In genomic region chr2:98912957-98913915, GRCh38 we compare ENCODE assay signal across 15 cellular contexts. TPM values are rescaled to one million over a fixed set of nuclear protein-coding genes. Genes with fewer than 3 reads are reported as not detected.
A peak's percentile ranks its signal among the peaks of the same experiment; 100 is the strongest.
DNase-seq lines count a peak whose midpoint lies in the region; ATAC-seq, FAIRE-seq and TF ChIP-seq lines count a peak whose summit lies in the region.
"Had no signal": no experiment of that assay in that cellular context is flagged by ENCODE, and none has a peak within 500 bp of the region (broad histone marks: within the 10 kb centered on the region; RNA-seq: fewer than 3 reads in every experiment).

No MANE protein-coding gene starts in this region.

- 3% methylated on average over 11 of the region's 11 CpGs for WGBS in K562 (ENCODE audit: insufficient coverage, low coverage, missing lambda C conversion rate)
- 47% methylated on average over 11 of the region's 11 CpGs for WGBS in HepG2 (ENCODE audit: low lambda C conversion rate)

- no peaks in the 10 kb centered on the region for H3K9me1 ChIP-seq in K562 (ENCODE audit: control insufficient read depth, insufficient read depth, low read length)

- POLR2A ChIA-PET in K562 (lab: Yijun Ruan, JAX): interaction anchor here (0.7 to 1.5 kb wide), 3 partner anchors 9 to 103 kb away, joined by 3 to 4 read pairs (median 4); no protein-coding TSS in a partner anchor
- POLR2A ChIA-PET in HepG2 (lab: Yijun Ruan, JAX): no interaction called here

- H3K4me3 Mint-ChIP-seq in HFFc6: no peak overlapping the region
- H3K4me3 Mint-ChIP-seq: activated B cell treated with CpG ODN at 0.5 μM for 24 hours; activated naive CD4-positive, alpha-beta T cell treated with anti-CD3 and anti-CD28 coated beads for 36 hours; CD8-positive, alpha-beta T cell; naive B cell had no signal

- peak overlapping the region; percentile 59 for H3K27ac Mint-ChIP-seq in HFFc6
- H3K27ac Mint-ChIP-seq: activated B cell treated with CpG ODN at 0.5 μM for 24 hours; activated naive CD4-positive, alpha-beta T cell treated with anti-CD3 and anti-CD28 coated beads for 36 hours; CD8-positive, alpha-beta T cell; naive B cell had no signal

- no peak for TF ChIP-seq EP300 in K562 (IDR thresholded peaks at IDR 0.05; ENCODE audit: low read length)
- no peak for TF ChIP-seq EP300 in HepG2 (IDR thresholded peaks at IDR 0.05; ENCODE audit: low read depth in 2 of 2, low read length in 2 of 2)
- no peak for TF ChIP-seq EP300 in HepG2 (CRISPR knock-in tag; IDR thresholded peaks at IDR 0.05; ENCODE audit: borderline replicate concordance)

- TF ChIP-seq RAD21 in K562 (CRISPR knock-in tag; conservative IDR thresholded peaks at IDR 0.05 in 1 of 2, IDR thresholded peaks at IDR 0.05 in 1 of 2) (no peak), HepG2 (CRISPR knock-in tag; IDR thresholded peaks at IDR 0.05) (no peak)

- in situ Hi-C loops in K562 (cut with MboI): no loop called here
- in situ Hi-C loops in HepG2 (cut with HindIII; ENCODE audit: extremely low pct_ligation_motif_present, low pct_unique_long_range_greater_than_20kb): no loop called here

- H3K27me3 ChIP-seq in ACC112 (ENCODE audit: insufficient read depth, low read length): no peaks in the 10 kb centered on the region
- peaks cover 2 to 49% of the 10 kb centered on the region in 2 experiments; a peak in 4 of 5 replicates for H3K27me3 ChIP-seq in K562 (ENCODE audit: control insufficient read depth in 2 of 2, insufficient read depth in 2 of 2, low read length in 2 of 2)
- peaks cover 4 to 49% of the 10 kb centered on the region in 2 experiments; a peak in 4 of 5 replicates for H3K27me3 ChIP-seq in HepG2 (ENCODE audit: control insufficient read depth in 1 of 2, insufficient read depth in 2 of 2, low read length in 2 of 2)
- H3K27me3 ChIP-seq: Peyer's patch had no signal

- H3K9me3 Mint-ChIP-seq in HFFc6: no peaks in the 10 kb centered on the region
- H3K9me3 Mint-ChIP-seq: activated B cell treated with CpG ODN at 0.5 μM for 24 hours; activated naive CD4-positive, alpha-beta T cell treated with anti-CD3 and anti-CD28 coated beads for 36 hours; CD8-positive, alpha-beta T cell had no signal

- H4K20me1 ChIP-seq in K562 (replicated peaks; ENCODE audit: control insufficient read depth, insufficient read depth, low read length) (0 out of 2 replicates have a peak, but pooled peaks cover 9% of the 10 kb centered on the region), HepG2 (ENCODE audit: insufficient read depth, low read length) (no peaks in the 10 kb centered on the region)

- TF ChIP-seq CTCF in HFFc6 (IDR thresholded peaks at IDR 0.05) (no peak), K562 (IDR thresholded peaks at IDR 0.05 in 2 of 3, conservative IDR thresholded peaks at IDR 0.05 in 1 of 3; ENCODE audit: insufficient read depth in 2 of 3, low read depth in 1 of 3, low read length in 3 of 3) (no peak), HepG2 (CRISPR knock-in tag; IDR thresholded peaks at IDR 0.05) (no peak)

- FAIRE-seq in K562 (lab: Jason Lieb, UNC): no peak
- no peak for FAIRE-seq in HepG2 (lab: Jason Lieb, UNC)

- H3K9ac ChIP-seq in K562 (ENCODE audit: insufficient read depth in 1 of 2, low read depth in 2 of 2, low read length in 2 of 2) (no peak overlapping the region), HepG2 (ENCODE audit: insufficient read depth, low read depth, low read length) (no peak overlapping the region)

- no peaks in the 10 kb centered on the region for H3K79me2 ChIP-seq in ACC112 (ENCODE audit: control insufficient read depth, insufficient read depth, low read length, unreplicated experiment)
- no peaks in the 10 kb centered on the region for H3K79me2 ChIP-seq in K562 (ENCODE audit: control insufficient read depth, insufficient read depth, low read length)
- no peaks in the 10 kb centered on the region for H3K79me2 ChIP-seq in HepG2 (ENCODE audit: insufficient read depth, low read length)

- H3K27ac ChIP-seq in ACC112 (ENCODE audit: low read depth, low read length) (peak overlapping the region; percentile 87), K562 (ENCODE audit: extremely low read depth, low read depth, low read length) (no peak overlapping the region), HepG2 (ENCODE audit: extremely low read length, insufficient read depth, low read length) (no peak overlapping the region)
- H3K27ac ChIP-seq: Peyer's patch had no signal

- H3K9me3 ChIP-seq in K562 (replicated peaks; ENCODE audit: control insufficient read depth, insufficient read depth, low read depth, low read length) (no peaks in the 10 kb centered on the region), HepG2 (ENCODE audit: low read length) (no peaks in the 10 kb centered on the region)
- H3K9me3 ChIP-seq: Peyer's patch had no signal

- H2AFZ ChIP-seq in ACC112 (ENCODE audit: low read length, unreplicated experiment) (no peak overlapping the region), K562 (ENCODE audit: low read depth, low read length) (no peak overlapping the region), HepG2 (ENCODE audit: low read length) (no peak overlapping the region)

- peaks cover 3% of the 10 kb centered on the region for H3K27me3 Mint-ChIP-seq in HFFc6 (ENCODE audit: insufficient read depth)

- BruUV-seq in K562 (replicated peaks; lab: Mats Ljungman, UMichigan) (no TSS peak), HepG2 (replicated peaks; lab: Mats Ljungman, UMichigan) (no TSS peak)

- no peaks in the 10 kb centered on the region for H3K36me3 Mint-ChIP-seq in HFFc6 (ENCODE audit: low read depth)
- H3K36me3 Mint-ChIP-seq: CD8-positive, alpha-beta T cell; naive B cell had no signal

- H3K4me2 ChIP-seq in K562 (ENCODE audit: insufficient read depth, low read length) (no peak overlapping the region), HepG2 (ENCODE audit: low read depth, low read length) (no peak overlapping the region)

- H3K4me1 ChIP-seq in ACC112 (ENCODE audit: control insufficient read depth, insufficient read depth, low read length, unreplicated experiment) (peaks cover 90% of the 10 kb centered on the region), K562 (replicated peaks in 1 of 2; ENCODE audit: control insufficient read depth in 2 of 2, insufficient read depth in 2 of 2, low read length in 2 of 2) (no peaks in the 10 kb centered on the region), HepG2 (ENCODE audit: insufficient read depth, low read length) (peaks cover 43% of the 10 kb centered on the region)

- TF ChIP-seq POLR2A in K562 (conservative IDR thresholded peaks at IDR 0.05): no peak
- no peak for TF ChIP-seq POLR2A in HepG2 (IDR thresholded peaks at IDR 0.05; ENCODE audit: insufficient read depth in 1 of 2, low read depth in 2 of 2, low read length in 2 of 2)

- no peak for ATAC-seq in K562
- no peak for ATAC-seq in HepG2
- no peak for ATAC-seq in GM21528 (IDR thresholded peaks at IDR 0.05; ENCODE audit: low FRiP score, unreplicated experiment)
- ATAC-seq in GM19328 (IDR thresholded peaks at IDR 0.05; ENCODE audit: unreplicated experiment): no peak
- ATAC-seq in GM18870 (IDR thresholded peaks at IDR 0.05; ENCODE audit: unreplicated experiment): no peak
- ATAC-seq: CD8-positive, alpha-beta T cell had no signal

- intact Hi-C loops in K562 (cut with micrococcal nuclease) (no loop called here), HepG2 (cut with micrococcal nuclease; ENCODE audit: unreplicated experiment) (no loop called here)

- no peak overlapping the region; the same call in 1 of the 2 replicates for H3K4me3 ChIP-seq in ACC112 (ENCODE audit: low read depth, low read length)
- no peak overlapping the region for H3K4me3 ChIP-seq in K562
- H3K4me3 ChIP-seq in HepG2 (replicated peaks in 1 of 3; ENCODE audit: insufficient read depth in 1 of 3, low read depth in 2 of 3, low read length in 3 of 3): no peak overlapping the region
- H3K4me3 ChIP-seq: Peyer's patch had no signal

- peaks cover 77% of the 10 kb centered on the region for H3K4me1 Mint-ChIP-seq in HFFc6 (ENCODE audit: low read depth)

- CTCF ChIA-PET in K562 (lab: Yijun Ruan, JAX; ENCODE audit: low intra/inter-chr PET ratio) (interaction anchor here (0.6 kb wide), 1 partner anchor 837 kb away, joined by 3 read pairs; no protein-coding TSS in a partner anchor), HepG2 (lab: Yijun Ruan, JAX; ENCODE audit: low intra/inter-chr PET ratio, low total read pairs) (no interaction called here)

- no peak for DNase-seq in HFFc6
- DNase-seq in K562 (ENCODE audit: extremely low read depth in 1 of 4, low spot score in 3 of 4): no peak
- DNase-seq in HepG2 (ENCODE audit: low spot score): no peak
- DNase-seq in OCI-M2 (lab: John Stamatoyannopoulos, UW; ENCODE audit: unreplicated experiment): no peak
- DNase-seq: activated B cell treated with CpG ODN at 0.5 μM for 24 hours; activated naive CD4-positive, alpha-beta T cell treated with anti-CD3 and anti-CD28 coated beads for 36 hours; effector memory CD4-positive, alpha-beta T cell; naive B cell; stimulated activated naive CD4-positive, alpha-beta T cell had no signal

- no peaks in the 10 kb centered on the region for H3K36me3 ChIP-seq in ACC112 (ENCODE audit: insufficient read depth, low read length)
- H3K36me3 ChIP-seq in K562 (ENCODE audit: control insufficient read depth, insufficient read depth, low read length): no peaks in the 10 kb centered on the region
- H3K36me3 ChIP-seq in HepG2 (replicated peaks in 1 of 2; ENCODE audit: control insufficient read depth in 1 of 2, insufficient read depth in 2 of 2, low read length in 2 of 2): no peaks in the 10 kb centered on the region
- H3K36me3 ChIP-seq: Peyer's patch had no signal

RNA-seq across cellular contexts. Expression of gene CRACDL, which starts 22.8 kb away (rescaled TPM):
- total RNA-seq in HFFc6 (2021; fragmentation: NEBNext Ultra II Directional; extraction: Animal tissue kit (Norgen Biotek cat#: 25700)): not detected
- total RNA-seq in K562 (2011; cell fraction: chromatin; rRNA removed; ENCODE audit: low replicate concordance): not detected in 2 replicates
- total RNA-seq in K562 (2011; cell fraction: nucleolus; rRNA removed): not detected in 2 replicates
- not detected in 2 replicates for total RNA-seq in K562 (2011; cell fraction: nucleoplasm; rRNA removed)
- total RNA-seq in K562 (2014; rRNA removed) (not detected in 2 replicates), K562 (2014; rRNA removed; fragmentation: Illumina TruSeq; extraction: Trizol) (not detected in 2 replicates), K562 (2015; rRNA removed; fragmentation: Illumina TruSeq; extraction: Trizol) (not detected in 2 replicates), K562 (2021) (not detected in 2 replicates), HepG2 (2016; rRNA removed; fragmentation: Illumina TruSeq; extraction: Trizol) (0.15 TPM in 1 of 2 replicates, not detected in the other)
- polyA plus RNA-seq in K562 (2011; rRNA removed) (not detected in 2 replicates), K562 (2014; fragmentation: Illumina TruSeq; extraction: Trizol) (not detected in 2 replicates), K562 (2014; fragmentation: Nextera tagmentation; extraction: Ambion mirVana) (not detected), K562 (2014; rRNA removed) (not detected in 2 replicates), HepG2 (2011; rRNA removed) (0.14 and 0.26 TPM in 2 replicates)
- not detected in 2 replicates for polyA plus RNA-seq in K562 (2011; cell fraction: cytosol; rRNA removed)
- polyA plus RNA-seq in K562 (2011; cell fraction: nucleus; rRNA removed): not detected in 2 replicates
- not detected in 2 replicates for polyA plus RNA-seq in K562 (2012)
- not detected in 2 replicates for polyA minus RNA-seq in K562 (2011; rRNA and poly(A)+ RNA removed)
- polyA minus RNA-seq in K562 (2011; cell fraction: cytosol; rRNA and poly(A)+ RNA removed): not detected in 2 replicates
- not detected in 2 replicates for polyA minus RNA-seq in K562 (2011; cell fraction: nucleus; rRNA and poly(A)+ RNA removed)
- total RNA-seq in HepG2 (2016; cell fraction: cytosol; rRNA removed; fragmentation: Illumina TruSeq; extraction: Trizol; ENCODE audit: low read depth): 0.09 TPM in 1 of 2 replicates, not detected in the other
- total RNA-seq in HepG2 (2016; cell fraction: insoluble cytoplasmic fraction; rRNA removed; fragmentation: Illumina TruSeq; extraction: Trizol): 0.13 and 0.16 TPM in 2 replicates
- 0.14 and 0.28 TPM in 2 replicates for total RNA-seq in HepG2 (2016; cell fraction: membrane; rRNA removed; fragmentation: Illumina TruSeq; extraction: Trizol)
- total RNA-seq in HepG2 (2016; cell fraction: nucleus; rRNA removed; fragmentation: Illumina TruSeq; extraction: Trizol): 0.16 and 0.19 TPM in 2 replicates
- polyA plus RNA-seq in HepG2 (2011; cell fraction: cytosol; rRNA removed): 0.08 and 0.11 TPM in 2 replicates
- 0.21 and 0.26 TPM in 2 replicates for polyA plus RNA-seq in HepG2 (2011; cell fraction: nucleus; rRNA removed)
- polyA plus RNA-seq in HepG2 (2012): 0.20 and 0.24 TPM in 2 replicates
- 0.05 and 0.06 TPM in 2 replicates for polyA plus RNA-seq in HepG2 (2016; cell fraction: cytosol; fragmentation: Illumina TruSeq; extraction: Trizol; ENCODE audit: low read depth)
- polyA plus RNA-seq in HepG2 (2016; cell fraction: insoluble cytoplasmic fraction; fragmentation: Illumina TruSeq; extraction: Trizol; ENCODE audit: low read depth): 0.09 and 0.11 TPM in 2 replicates
- polyA plus RNA-seq in HepG2 (2016; cell fraction: membrane; fragmentation: Illumina TruSeq; extraction: Trizol; ENCODE audit: low read depth): 0.08 and 0.10 TPM in 2 replicates
- 0.27 and 0.83 TPM in 2 replicates for polyA plus RNA-seq in HepG2 (2016; cell fraction: nucleus; fragmentation: Illumina TruSeq; extraction: Trizol; ENCODE audit: insufficient read depth, low read depth)
- 0.24 and 3.8 TPM in 2 replicates for polyA minus RNA-seq in HepG2 (2011; rRNA and poly(A)+ RNA removed; ENCODE audit: low replicate concordance)
- polyA minus RNA-seq in HepG2 (2011; cell fraction: cytosol; rRNA and poly(A)+ RNA removed): not detected in 2 replicates
- polyA minus RNA-seq in HepG2 (2011; cell fraction: nucleus; rRNA and poly(A)+ RNA removed): 0.13 and 0.37 TPM in 2 replicates
- total RNA-seq: activated B cell treated with CpG ODN at 0.5 μM for 24 hours had no signal
